Comparison of ENCODE assay signal across 37 cellular contexts in the genomic region with DNA sequence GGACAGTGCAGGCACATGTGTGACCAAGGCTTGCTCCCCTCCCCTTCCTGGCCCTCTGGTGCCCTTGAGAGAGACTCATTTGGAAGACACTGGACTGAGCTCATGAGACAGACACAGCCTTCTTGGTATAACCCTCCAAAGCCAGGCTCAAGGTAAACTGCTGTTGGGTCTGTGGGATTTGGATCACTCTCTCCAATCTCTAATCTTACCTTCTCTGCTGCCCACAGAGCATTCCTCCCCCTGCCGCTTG.
"Had no signal": no experiment of that assay in that cellular context is flagged by ENCODE, and none has a peak within 500 bp of the region (broad histone marks: within the 10 kb centered on the region; RNA-seq: fewer than 3 reads in every experiment).

No MANE protein-coding gene starts in this region.

- ATAC-seq: activated CD8-positive, alpha-beta memory T cell treated with anti-CD3 and anti-CD28 coated beads, Interleukin-2, amount 10 ng/mL, durations not matched to agents 7 days and 5 days; activated CD8-positive, alpha-beta T cell treated with anti-CD3 and anti-CD28 coated beads for 36 hours; activated naive CD8-positive, alpha-beta T cell treated with anti-CD3 and anti-CD28 coated beads, Interleukin-2, amount 50 U/mL, for 24 hours; activated T-cell treated with anti-CD3 and anti-CD28 coated beads, Interleukin-2, amount 50 U/mL, for 4 hours; activated T-cell treated with anti-CD3 and anti-CD28 coated beads, Interleukin-2, amount 50 U/mL, for 72 hours; activated T-helper 17 cell treated with anti-CD3 and anti-CD28 coated beads, Interleukin-2, amount 50 U/mL, for 72 hours had no signal

- H3K9me3 ChIP-seq: ascending aorta had no signal

- H3K4me3 ChIP-seq: ascending aorta, cardiac muscle cell had no signal

- H3K4me3 Mint-ChIP-seq: activated B cell treated with CpG ODN at 0.5 μM for 24 hours; activated CD4-positive, alpha-beta memory T cell treated with anti-CD3 and anti-CD28 coated beads for 36 hours; activated CD4-positive, alpha-beta T cell treated with anti-CD3 and anti-CD28 coated beads, Interleukin-2, amount 10 ng/mL, durations not matched to agents 24 days and 14 days; activated CD8-positive, alpha-beta memory T cell treated with anti-CD3 and anti-CD28 coated beads, Interleukin-2, amount 10 ng/mL, durations not matched to agents 7 days and 5 days; activated CD8-positive, alpha-beta T cell treated with anti-CD3 and anti-CD28 coated beads for 36 hours; activated naive CD4-positive, alpha-beta T cell treated with anti-CD3 and anti-CD28 coated beads, Interleukin-2, amount 10 ng/mL, durations not matched to agents 7 days and 5 days; activated naive CD4-positive, alpha-beta T cell treated with anti-CD3 and anti-CD28 coated beads, Interleukin-2, amount 50 U/mL, for 24 hours; activated naive CD8-positive, alpha-beta T cell; activated naive CD8-positive, alpha-beta T cell treated with anti-CD3 and anti-CD28 coated beads, Interleukin-2, amount 10 ng/mL, durations not matched to agents 7 days and 5 days; activated naive CD8-positive, alpha-beta T cell treated with anti-CD3 and anti-CD28 coated beads, Interleukin-2, amount 50 U/mL, for 24 hours; activated T-cell treated with anti-CD3 and anti-CD28 coated beads, Interleukin-2, amount 50 U/mL, for 4 hours; activated T-cell treated with anti-CD3 and anti-CD28 coated beads, Interleukin-2, amount 50 U/mL, for 72 hours; activated T-helper 1 cell treated with anti-CD3 and anti-CD28 coated beads, Interleukin-12 subunit alpha, Interleukin-12 subunit beta, Interleukin-2, Interleukin-4 antibody, amounts not matched to agents 30 ng/mL and 10 ng/mL and 1 ng/mL, durations not matched to agents 14 hours and 24 hours and 36 hours; activated T-helper 17 cell treated with anti-CD3 and anti-CD28 coated beads, Interleukin-2, amount 50 U/mL, for 72 hours; brain; central memory CD8-positive, alpha-beta T cell; T-helper 1 cell treated with Interleukin-12 subunit alpha and Interleukin-12 subunit beta and Interleukin-4 antibody, amounts not matched to agents 30 μg/mL and 1 μg/mL, for 36 hours; T-helper 2 cell treated with Interferon-gamma antibody and Interleukin-4, amounts not matched to agents 5 μg/mL and 100 μg/mL, for 36 hours had no signal

- DNase-seq: activated B cell treated with CpG ODN at 0.5 μM for 24 hours; activated CD4-positive, alpha-beta memory T cell treated with anti-CD3 and anti-CD28 coated beads for 36 hours; activated CD4-positive, alpha-beta T cell treated with anti-CD3 and anti-CD28 coated beads for 4 hours; activated CD4-positive, alpha-beta T cell treated with anti-CD3 and anti-CD28 coated beads, Interleukin-2, amount 10 ng/mL, durations not matched to agents 24 days and 14 days; activated CD4-positive, alpha-beta T cell treated with anti-CD3 and anti-CD28 coated beads, Interleukin-2, amount 50 U/mL, for 1 hour; activated CD4-positive, alpha-beta T cell treated with anti-CD3 and anti-CD28 coated beads, Interleukin-2, amount 50 U/mL, for 4 hours; activated CD4-positive, CD25-positive, alpha-beta regulatory T cell treated with anti-CD3 and anti-CD28 coated beads, Interleukin-2, amount 50 U/mL, for 72 hours; activated CD8-positive, alpha-beta memory T cell treated with anti-CD3 and anti-CD28 coated beads, Interleukin-2, amount 10 ng/mL, durations not matched to agents 7 days and 5 days; activated CD8-positive, alpha-beta T cell treated with anti-CD3 and anti-CD28 coated beads for 36 hours; activated effector memory CD4-positive, alpha-beta T cell treated with Interleukin-2 at 50 U/mL for 16 hours; activated gamma-delta T cell; activated naive CD4-positive, alpha-beta T cell treated with anti-CD3 and anti-CD28 coated beads, Interleukin-2, amount 10 ng/mL, durations not matched to agents 7 days and 5 days; activated naive CD4-positive, alpha-beta T cell treated with Interleukin-2 at 50 U/mL for 16 hours; activated naive CD8-positive, alpha-beta T cell treated with anti-CD3 and anti-CD28 coated beads, Interleukin-2, amount 10 ng/mL, durations not matched to agents 7 days and 5 days; activated naive CD8-positive, alpha-beta T cell treated with anti-CD3 and anti-CD28 coated beads, Interleukin-2, amount 50 U/mL, for 24 hours; activated T-cell treated with anti-CD3 and anti-CD28 coated beads for 4 hours; activated T-cell treated with anti-CD3 and anti-CD28 coated beads, Interleukin-2, amount 50 U/mL, for 1 hour; activated T-cell treated with anti-CD3 and anti-CD28 coated beads, Interleukin-2, amount 50 U/mL, for 4 hours; activated T-cell treated with anti-CD3 and anti-CD28 coated beads, Interleukin-2, amount 50 U/mL, for 72 hours; amygdala; anterior cingulate cortex; caudate nucleus; cerebellar nuclear complex; T-helper 1 cell; T-helper 2 cell; T-helper 9 cell had no signal

- H3K27me3 ChIP-seq: ascending aorta, cardiac muscle cell had no signal

- H3K9me3 Mint-ChIP-seq: activated B cell treated with CpG ODN at 0.5 μM for 24 hours; activated CD4-positive, alpha-beta memory T cell treated with anti-CD3 and anti-CD28 coated beads for 36 hours; activated CD4-positive, alpha-beta T cell treated with anti-CD3 and anti-CD28 coated beads, Interleukin-2, amount 10 ng/mL, durations not matched to agents 24 days and 14 days; activated CD8-positive, alpha-beta T cell treated with anti-CD3 and anti-CD28 coated beads for 36 hours; activated naive CD4-positive, alpha-beta T cell treated with anti-CD3 and anti-CD28 coated beads, Interleukin-2, amount 10 ng/mL, durations not matched to agents 7 days and 5 days; activated naive CD4-positive, alpha-beta T cell treated with anti-CD3 and anti-CD28 coated beads, Interleukin-2, amount 50 U/mL, for 24 hours; activated naive CD8-positive, alpha-beta T cell treated with anti-CD3 and anti-CD28 coated beads, Interleukin-2, amount 10 ng/mL, durations not matched to agents 7 days and 5 days; activated naive CD8-positive, alpha-beta T cell treated with anti-CD3 and anti-CD28 coated beads, Interleukin-2, amount 50 U/mL, for 24 hours; activated T-cell treated with anti-CD3 and anti-CD28 coated beads, Interleukin-2, amount 50 U/mL, for 4 hours; activated T-cell treated with anti-CD3 and anti-CD28 coated beads, Interleukin-2, amount 50 U/mL, for 72 hours; activated T-helper 1 cell treated with anti-CD3 and anti-CD28 coated beads, Interleukin-12 subunit alpha, Interleukin-12 subunit beta, Interleukin-2, Interleukin-4 antibody, amounts not matched to agents 30 ng/mL and 10 ng/mL and 1 ng/mL, durations not matched to agents 14 hours and 24 hours and 36 hours; activated T-helper 17 cell treated with anti-CD3 and anti-CD28 coated beads, Interleukin-2, amount 50 U/mL, for 72 hours; central memory CD8-positive, alpha-beta T cell; T-helper 1 cell treated with Interleukin-12 subunit alpha and Interleukin-12 subunit beta and Interleukin-4 antibody, amounts not matched to agents 30 μg/mL and 1 μg/mL, for 36 hours; T-helper 2 cell treated with Interferon-gamma antibody and Interleukin-4, amounts not matched to agents 5 μg/mL and 100 μg/mL, for 36 hours had no signal

- H3K36me3 Mint-ChIP-seq: activated CD4-positive, alpha-beta memory T cell treated with anti-CD3 and anti-CD28 coated beads for 36 hours; activated CD8-positive, alpha-beta memory T cell treated with anti-CD3 and anti-CD28 coated beads, Interleukin-2, amount 10 ng/mL, durations not matched to agents 7 days and 5 days; activated naive CD4-positive, alpha-beta T cell treated with anti-CD3 and anti-CD28 coated beads, Interleukin-2, amount 10 ng/mL, durations not matched to agents 7 days and 5 days; activated naive CD4-positive, alpha-beta T cell treated with anti-CD3 and anti-CD28 coated beads, Interleukin-2, amount 50 U/mL, for 24 hours; activated naive CD8-positive, alpha-beta T cell; activated naive CD8-positive, alpha-beta T cell treated with anti-CD3 and anti-CD28 coated beads, Interleukin-2, amount 10 ng/mL, durations not matched to agents 7 days and 5 days; brain had no signal

- H3K27me3 Mint-ChIP-seq: activated CD4-positive, alpha-beta memory T cell treated with anti-CD3 and anti-CD28 coated beads for 36 hours; activated CD8-positive, alpha-beta memory T cell treated with anti-CD3 and anti-CD28 coated beads, Interleukin-2, amount 10 ng/mL, durations not matched to agents 7 days and 5 days; activated CD8-positive, alpha-beta T cell treated with anti-CD3 and anti-CD28 coated beads for 36 hours; activated naive CD4-positive, alpha-beta T cell treated with anti-CD3 and anti-CD28 coated beads, Interleukin-2, amount 50 U/mL, for 24 hours; activated naive CD8-positive, alpha-beta T cell; activated naive CD8-positive, alpha-beta T cell treated with anti-CD3 and anti-CD28 coated beads, Interleukin-2, amount 50 U/mL, for 24 hours; activated T-helper 17 cell treated with anti-CD3 and anti-CD28 coated beads, Interleukin-2, amount 50 U/mL, for 72 hours; central memory CD8-positive, alpha-beta T cell had no signal

- H3K27ac Mint-ChIP-seq: activated B cell treated with CpG ODN at 0.5 μM for 24 hours; activated CD4-positive, alpha-beta memory T cell treated with anti-CD3 and anti-CD28 coated beads for 36 hours; activated CD4-positive, alpha-beta T cell treated with anti-CD3 and anti-CD28 coated beads, Interleukin-2, amount 10 ng/mL, durations not matched to agents 24 days and 14 days; activated CD8-positive, alpha-beta memory T cell treated with anti-CD3 and anti-CD28 coated beads, Interleukin-2, amount 10 ng/mL, durations not matched to agents 7 days and 5 days; activated CD8-positive, alpha-beta T cell treated with anti-CD3 and anti-CD28 coated beads for 36 hours; activated naive CD4-positive, alpha-beta T cell treated with anti-CD3 and anti-CD28 coated beads, Interleukin-2, amount 10 ng/mL, durations not matched to agents 7 days and 5 days; activated naive CD4-positive, alpha-beta T cell treated with anti-CD3 and anti-CD28 coated beads, Interleukin-2, amount 50 U/mL, for 24 hours; activated naive CD8-positive, alpha-beta T cell; activated naive CD8-positive, alpha-beta T cell treated with anti-CD3 and anti-CD28 coated beads, Interleukin-2, amount 10 ng/mL, durations not matched to agents 7 days and 5 days; activated naive CD8-positive, alpha-beta T cell treated with anti-CD3 and anti-CD28 coated beads, Interleukin-2, amount 50 U/mL, for 24 hours; activated T-cell treated with anti-CD3 and anti-CD28 coated beads, Interleukin-2, amount 50 U/mL, for 72 hours; activated T-helper 1 cell treated with anti-CD3 and anti-CD28 coated beads, Interleukin-12 subunit alpha, Interleukin-12 subunit beta, Interleukin-2, Interleukin-4 antibody, amounts not matched to agents 30 ng/mL and 10 ng/mL and 1 ng/mL, durations not matched to agents 14 hours and 24 hours and 36 hours; activated T-helper 17 cell treated with anti-CD3 and anti-CD28 coated beads, Interleukin-2, amount 50 U/mL, for 72 hours; brain; T-helper 1 cell treated with Interleukin-12 subunit alpha and Interleukin-12 subunit beta and Interleukin-4 antibody, amounts not matched to agents 30 μg/mL and 1 μg/mL, for 36 hours; T-helper 2 cell treated with Interferon-gamma antibody and Interleukin-4, amounts not matched to agents 5 μg/mL and 100 μg/mL, for 36 hours had no signal

- H3K36me3 ChIP-seq: ascending aorta, cardiac muscle cell had no signal

- H3K4me1 Mint-ChIP-seq: activated B cell treated with CpG ODN at 0.5 μM for 24 hours; activated naive CD4-positive, alpha-beta T cell treated with anti-CD3 and anti-CD28 coated beads, Interleukin-2, amount 50 U/mL, for 24 hours; brain had no signal

- H3K27ac ChIP-seq: ascending aorta, cardiac muscle cell, VCaP had no signal
